22 cellular contexts compared by ENCODE assay signal in genomic region chr4:89995006-89995405, GRCh38.
"Had no signal": no experiment of that assay in that cellular context is flagged by ENCODE, and none has a peak within 500 bp of the region (broad histone marks: within the 10 kb centered on the region; RNA-seq: fewer than 3 reads in every experiment).

No MANE protein-coding gene starts in this region.

- H3K27ac ChIP-seq: colonic mucosa, parathyroid adenoma, prostate gland, right atrium auricular region, suprapubic skin, thyroid gland, upper lobe of left lung, vagina had no signal

- H3K9me3 Mint-ChIP-seq: naive B cell; nephron progenitor cell; stimulated activated effector memory CD8-positive, alpha-beta T cell treated with anti-CD3 and anti-CD28 coated beads, Interleukin-12 subunit alpha, Interleukin-12 subunit beta, amount 100 ng/mL, for 72 hours had no signal

- H3K9ac ChIP-seq: parathyroid adenoma had no signal

- H3K27ac Mint-ChIP-seq: naive B cell; nephron progenitor cell; stimulated activated effector memory CD8-positive, alpha-beta T cell treated with anti-CD3 and anti-CD28 coated beads, Interleukin-12 subunit alpha, Interleukin-12 subunit beta, amount 100 ng/mL, for 72 hours had no signal

- ATAC-seq: left ventricle myocardium superior; stimulated activated effector memory CD8-positive, alpha-beta T cell treated with anti-CD3 and anti-CD28 coated beads, Interleukin-12 subunit alpha, Interleukin-12 subunit beta, amount 100 ng/mL, for 72 hours; stimulated activated naive CD8-positive, alpha-beta T cell treated with anti-CD3 and anti-CD28 coated beads, Interleukin-15, Interleukin-2, amounts not matched to agents 100 U/mL and 50 U/mL, for 24 hours had no signal

- H2AFZ ChIP-seq: parathyroid adenoma had no signal

- H3K4me1 Mint-ChIP-seq: stimulated activated effector memory CD8-positive, alpha-beta T cell treated with anti-CD3 and anti-CD28 coated beads, Interleukin-12 subunit alpha, Interleukin-12 subunit beta, amount 100 ng/mL, for 72 hours had no signal

- H3K4me3 ChIP-seq: colonic mucosa, lung, prostate gland, right atrium auricular region, suprapubic skin, thyroid gland, upper lobe of left lung, vagina had no signal

- H3K36me3 Mint-ChIP-seq: naive B cell; stimulated activated effector memory CD8-positive, alpha-beta T cell treated with anti-CD3 and anti-CD28 coated beads, Interleukin-12 subunit alpha, Interleukin-12 subunit beta, amount 100 ng/mL, for 72 hours had no signal

- H3K4me1 ChIP-seq: colonic mucosa, parathyroid adenoma, prostate gland, right atrium auricular region, suprapubic skin, thyroid gland, upper lobe of left lung, vagina had no signal

- H3K4me3 Mint-ChIP-seq: naive B cell; nephron progenitor cell; stimulated activated effector memory CD8-positive, alpha-beta T cell treated with anti-CD3 and anti-CD28 coated beads, Interleukin-12 subunit alpha, Interleukin-12 subunit beta, amount 100 ng/mL, for 72 hours had no signal

- H3K36me3 ChIP-seq: colonic mucosa, prostate gland, right atrium auricular region, suprapubic skin, thyroid gland, upper lobe of left lung, vagina had no signal

- H3K9me3 ChIP-seq: colonic mucosa, prostate gland, right atrium auricular region, suprapubic skin, thyroid gland, upper lobe of left lung, vagina had no signal

- H3K27me3 ChIP-seq: colonic mucosa, right atrium auricular region, suprapubic skin, thyroid gland, upper lobe of left lung, vagina had no signal

- H3K79me2 ChIP-seq: parathyroid adenoma had no signal

- DNase-seq: colonic mucosa; dermis blood vessel endothelial cell; foreskin melanocyte; head of caudate nucleus; hippocampal formation; kidney glomerular epithelial cell; left ventricle myocardium superior; mesenchymal stem cell; naive B cell; nephron progenitor cell; stimulated activated CD4-positive, alpha-beta T cell treated with anti-CD3 and anti-CD28 coated beads, Interleukin-4, amount 100 ng/mL, for 1 hour; stimulated activated CD8-positive, alpha-beta memory T cell treated with anti-CD3 and anti-CD28 coated beads, Interleukin-4, amount 100 ng/mL, for 48 hours; stimulated activated naive CD8-positive, alpha-beta T cell treated with anti-CD3 and anti-CD28 coated beads, Interleukin-15, Interleukin-2, amounts not matched to agents 100 U/mL and 50 U/mL, for 24 hours; thyroid gland; upper lobe of left lung had no signal
